ENCODE assay signal across 11 cellular contexts in the genomic region with DNA sequence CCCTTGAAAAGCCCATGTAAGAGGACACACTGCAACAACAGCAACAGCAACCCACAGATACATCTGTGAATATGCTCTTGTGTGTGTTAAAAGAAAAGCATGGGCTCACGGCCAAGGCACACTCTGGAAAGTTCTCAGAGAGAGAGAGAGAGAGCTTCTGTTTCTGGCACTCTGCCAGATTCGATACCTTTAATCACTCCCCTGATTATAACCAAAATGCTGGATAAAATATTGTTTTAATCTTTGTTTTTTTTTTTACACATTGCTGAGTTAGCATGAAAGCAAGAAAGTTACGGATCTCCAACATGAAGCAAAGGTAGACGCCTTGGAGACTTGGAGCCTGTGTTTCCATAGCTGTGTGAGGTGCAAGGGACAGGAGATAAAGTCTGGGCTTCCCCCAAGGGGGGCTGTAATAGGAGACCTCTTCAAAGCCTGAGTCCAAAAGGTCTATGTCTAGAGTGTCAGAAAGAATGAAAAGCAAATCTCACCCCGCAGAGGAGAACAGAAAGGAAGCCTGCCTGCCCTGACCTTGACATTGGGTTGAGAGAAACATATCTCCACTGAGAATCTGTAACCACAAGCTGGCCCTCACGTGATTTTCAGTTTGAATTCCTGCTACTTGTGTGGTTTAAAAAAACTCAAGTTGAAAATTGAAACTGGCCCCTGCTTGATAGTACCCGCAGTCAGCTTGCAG. TPM values are rescaled to one million over a fixed set of nuclear protein-coding genes. Genes with fewer than 3 reads are reported as not detected.
DNase-seq lines count a peak whose midpoint lies in the region; ATAC-seq and TF ChIP-seq lines count a peak whose summit lies in the region.
"Had no signal": no experiment of that assay in that cellular context is flagged by ENCODE, and none has a peak within 500 bp of the region (broad histone marks: within the 10 kb centered on the region; RNA-seq: fewer than 3 reads in every experiment).

No MANE protein-coding gene starts in this region.

- in situ Hi-C loops in brain microvascular endothelial cell (cut with HindIII; ENCODE audit: low pct_ligation_motif_present, low sequenced_read_pairs): no loop called here

- no peak overlapping the region for H3K4me3 Mint-ChIP-seq in stimulated activated naive B cell treated with anti-CD40 and anti-IgM and Interleukin-4, amounts not matched to agents 10 μg/mL and 1 μg/mL and 100 μg/mL, for 72 hours
- H3K4me3 Mint-ChIP-seq: activated naive CD8-positive, alpha-beta T cell had no signal

- H3K4me3 ChIP-seq in brain microvascular endothelial cell (ENCODE audit: low read depth, low read length): no peak overlapping the region
- H3K4me3 ChIP-seq: HAP-1 had no signal

- H3K27me3 Mint-ChIP-seq in stimulated activated naive B cell treated with anti-CD40 and anti-IgM and Interleukin-4, amounts not matched to agents 10 μg/mL and 1 μg/mL and 100 μg/mL, for 72 hours: peaks cover 40 to 42% of the 10 kb centered on the region in 2 donors

- DNase-seq in NCI-H510A treated with DMSO at 0.1 percent for 48 hours (lab: John Stamatoyannopoulos, UW): peak; percentile 29
- DNase-seq in NCI-H510A (lab: John Stamatoyannopoulos, UW): no peak
- peak; percentile 12 for DNase-seq in LHCN-M2 (ENCODE audit: low read depth)
- DNase-seq in brain microvascular endothelial cell: peak; percentile 20
- DNase-seq in stimulated activated naive B cell treated with anti-CD40 and anti-IgM and Interleukin-4, amounts not matched to agents 10 μg/mL and 1 μg/mL and 100 μg/mL, for 72 hours: no peak
- no peak for DNase-seq in effector CD4-positive, alpha-beta T cell
- DNase-seq in SKM-1 (lab: John Stamatoyannopoulos, UW; ENCODE audit: unreplicated experiment): no peak
- no peak for DNase-seq in ecto neural progenitor cell (ENCODE audit: low spot score)

- peaks cover 1 to 4% of the 10 kb centered on the region in 2 donors for H3K36me3 Mint-ChIP-seq in stimulated activated naive B cell treated with anti-CD40 and anti-IgM and Interleukin-4, amounts not matched to agents 10 μg/mL and 1 μg/mL and 100 μg/mL, for 72 hours

- peaks cover 0 to 4% of the 10 kb centered on the region in 2 donors for H3K9me3 Mint-ChIP-seq in stimulated activated naive B cell treated with anti-CD40 and anti-IgM and Interleukin-4, amounts not matched to agents 10 μg/mL and 1 μg/mL and 100 μg/mL, for 72 hours

- no peak for TF ChIP-seq CTCF in brain microvascular endothelial cell (IDR thresholded peaks at IDR 0.05; ENCODE audit: low read depth, low read length, missing control alignments)

- no peaks in the 10 kb centered on the region for H3K36me3 ChIP-seq in brain microvascular endothelial cell (replicated peaks)
- H3K36me3 ChIP-seq: HAP-1 had no signal

- ATAC-seq in stimulated activated naive B cell treated with anti-CD40 and anti-IgM and Interleukin-4, amounts not matched to agents 10 μg/mL and 1 μg/mL and 100 μg/mL, for 72 hours (replicated peaks): peak; percentile 51 to 52

- H3K27me3 ChIP-seq in brain microvascular endothelial cell (replicated peaks): peaks cover 7% of the 10 kb centered on the region

- H3K4me1 Mint-ChIP-seq in stimulated activated naive B cell treated with anti-CD40 and anti-IgM and Interleukin-4, amounts not matched to agents 10 μg/mL and 1 μg/mL and 100 μg/mL, for 72 hours: peaks cover 5 to 9% of the 10 kb centered on the region in 2 donors

- no peak overlapping the region for H3K27ac Mint-ChIP-seq in stimulated activated naive B cell treated with anti-CD40 and anti-IgM and Interleukin-4, amounts not matched to agents 10 μg/mL and 1 μg/mL and 100 μg/mL, for 72 hours
- H3K27ac Mint-ChIP-seq: activated naive CD8-positive, alpha-beta T cell had no signal

- H3K27ac ChIP-seq in brain microvascular endothelial cell: no peak overlapping the region

RNA-seq across cellular contexts. Expression of a gene that starts 33.7 kb away (rescaled TPM):
- total RNA-seq in LHCN-M2 (2014; rRNA removed): not detected in 2 replicates
- not detected for polyA plus RNA-seq in LHCN-M2 (2012)
- polyA plus RNA-seq: AG04450 had no signal

RNA-seq across cellular contexts. Expression of a gene that starts 35.0 kb away (rescaled TPM):
- total RNA-seq in LHCN-M2 (2014; rRNA removed): not detected in 2 replicates
- polyA plus RNA-seq in LHCN-M2 (2012): 0.26 TPM
- polyA plus RNA-seq: AG04450 had no signal

Comparison
In these comparisons a context has a peak if more than half of its experiments do, and no peak if none do; other contexts are left out.
1. DNase-seq: peak in NCI-H510A treated with DMSO at 0.1 percent for 48 hours (single experiment), LHCN-M2 (single experiment) and brain microvascular endothelial cell (single experiment); none in NCI-H510A (single experiment), stimulated activated naive B cell treated with anti-CD40 and anti-IgM and Interleukin-4, amounts not matched to agents 10 μg/mL and 1 μg/mL and 100 μg/mL, for 72 hours (single experiment), effector CD4-positive, alpha-beta T cell (single experiment), SKM-1 (single experiment) and ecto neural progenitor cell (single experiment).